14 cellular contexts compared by ENCODE assay signal in genomic region chr10:78757542-78757941, GRCh38.
DNase-seq lines count a peak whose midpoint lies in the region; ATAC-seq and TF ChIP-seq lines count a peak whose summit lies in the region.
"Had no signal": no experiment of that assay in that cellular context is flagged by ENCODE, and none has a peak within 500 bp of the region (broad histone marks: within the 10 kb centered on the region; RNA-seq: fewer than 3 reads in every experiment).

No MANE protein-coding gene starts in this region.

- H3K36me3 Mint-ChIP-seq in chondrocyte (ENCODE audit: low read depth) (no peaks in the 10 kb centered on the region), mesothelial cell of epicardium (no peaks in the 10 kb centered on the region)
- no peaks in the 10 kb centered on the region for H3K36me3 Mint-ChIP-seq in effector memory CD8-positive, alpha-beta T cell (ENCODE audit: insufficient read depth)
- H3K36me3 Mint-ChIP-seq: CD8-positive, alpha-beta T cell had no signal

- H3K9me3 Mint-ChIP-seq in chondrocyte (ENCODE audit: low read depth) (no peaks in the 10 kb centered on the region), mesothelial cell of epicardium (no peaks in the 10 kb centered on the region)
- H3K9me3 Mint-ChIP-seq in effector memory CD8-positive, alpha-beta T cell, result no peaks in the 10 kb centered on the region
- H3K9me3 Mint-ChIP-seq: activated T-cell treated with anti-CD3 and anti-CD28 coated beads, Interleukin-2, amount 50 U/mL, for 24 hours; CD8-positive, alpha-beta T cell; stimulated activated naive CD8-positive, alpha-beta T cell treated with anti-CD3 and anti-CD28 coated beads, Interleukin-15, Interleukin-2, amounts not matched to agents 100 ng/mL and 50 ng/mL, for 24 hours had no signal

- DNase-seq in HT1080 (ENCODE audit: low read depth) (peak; percentile 90), chondrocyte (ENCODE audit: low spot score) (no peak), mesothelial cell of epicardium (ENCODE audit: low spot score in 2 of 2, unreplicated experiment in 2 of 2) (no peak), occipital lobe (lab: John Stamatoyannopoulos, UW) (no peak), left lung (no peak)
- no peak for DNase-seq in effector memory CD8-positive, alpha-beta T cell
- DNase-seq: activated T-cell treated with anti-CD3 and anti-CD28 coated beads, Interleukin-2, amount 50 U/mL, for 24 hours; NCI-H524; stimulated activated CD4-positive, alpha-beta T cell treated with anti-CD3 and anti-CD28 coated beads, Interleukin-12 subunit alpha, Interleukin-12 subunit beta, amount 100 ng/mL, for 4 hours had no signal

- H2AFZ ChIP-seq in ACC112 (ENCODE audit: low read length, unreplicated experiment), result no peak overlapping the region

- H3K4me1 Mint-ChIP-seq in chondrocyte (ENCODE audit: low read depth) (peaks cover 41% of the 10 kb centered on the region), mesothelial cell of epicardium (peaks cover 43% of the 10 kb centered on the region)
- no peaks in the 10 kb centered on the region for H3K4me1 Mint-ChIP-seq in effector memory CD8-positive, alpha-beta T cell (ENCODE audit: low read depth in 2 of 2)

- H3K36me3 ChIP-seq in ACC112 (ENCODE audit: insufficient read depth, low read length) (no peaks in the 10 kb centered on the region), left lung (no peaks in the 10 kb centered on the region)
- H3K36me3 ChIP-seq: HAP-1 had no signal

- H3K79me2 ChIP-seq in ACC112 (ENCODE audit: control insufficient read depth, insufficient read depth, low read length, unreplicated experiment), result no peaks in the 10 kb centered on the region

- H3K27me3 ChIP-seq in ACC112 (ENCODE audit: insufficient read depth, low read length), result no peaks in the 10 kb centered on the region; the same call in 1 of the 2 replicates
- peaks cover 0 to 12% of the 10 kb centered on the region in 2 donors for H3K27me3 ChIP-seq in left lung

- no peak for ATAC-seq in effector memory CD8-positive, alpha-beta T cell (replicated peaks)
- ATAC-seq in left lung, result no peak
- ATAC-seq in HG03175 (IDR thresholded peaks at IDR 0.05; ENCODE audit: unreplicated experiment), result no peak
- ATAC-seq: CD8-positive, alpha-beta T cell had no signal

- H3K4me3 ChIP-seq in ACC112 (ENCODE audit: low read depth, low read length) (no peak overlapping the region), left lung (no peak overlapping the region)
- H3K4me3 ChIP-seq: HAP-1 had no signal

- TF ChIP-seq CTCF in chondrocyte (IDR thresholded peaks at IDR 0.05) (no peak), mesothelial cell of epicardium (IDR thresholded peaks at IDR 0.05; ENCODE audit: unreplicated experiment) (no peak), left lung (IDR thresholded peaks at IDR 0.05) (no peak)

- H3K27me3 Mint-ChIP-seq in chondrocyte (ENCODE audit: low read depth) (peaks cover 1% of the 10 kb centered on the region), mesothelial cell of epicardium (ENCODE audit: low read depth) (no peaks in the 10 kb centered on the region)
- H3K27me3 Mint-ChIP-seq in effector memory CD8-positive, alpha-beta T cell, result peaks cover 22 to 53% of the 10 kb centered on the region in 2 donors

- peak overlapping the region; percentile 67 for H3K27ac ChIP-seq in ACC112 (ENCODE audit: low read depth, low read length)
- H3K27ac ChIP-seq in left lung, result peak overlapping the region in 1 of 2 donors; percentile 82

- intact Hi-C loops in left lung (cut with DNase I), result no loop called here

- H3K4me1 ChIP-seq in ACC112 (ENCODE audit: control insufficient read depth, insufficient read depth, low read length, unreplicated experiment), result peaks cover 25% of the 10 kb centered on the region
- H3K4me1 ChIP-seq in left lung, result peaks cover 8 to 32% of the 10 kb centered on the region in 2 donors

- H3K9me3 ChIP-seq in left lung, result no peaks in the 10 kb centered on the region
- H3K9me3 ChIP-seq: HAP-1 had no signal

- H3K27ac Mint-ChIP-seq in chondrocyte (ENCODE audit: unreplicated experiment) (peak overlapping the region; percentile 99), mesothelial cell of epicardium (peak overlapping the region; percentile 63)
- no peak overlapping the region for H3K27ac Mint-ChIP-seq in effector memory CD8-positive, alpha-beta T cell
- H3K27ac Mint-ChIP-seq: CD8-positive, alpha-beta T cell had no signal

- H3K4me3 Mint-ChIP-seq in chondrocyte (ENCODE audit: unreplicated experiment), result no peak overlapping the region
- H3K4me3 Mint-ChIP-seq in mesothelial cell of epicardium, result no peak overlapping the region
- H3K4me3 Mint-ChIP-seq in effector memory CD8-positive, alpha-beta T cell, result no peak overlapping the region
- H3K4me3 Mint-ChIP-seq: activated T-cell treated with anti-CD3 and anti-CD28 coated beads, Interleukin-2, amount 50 U/mL, for 24 hours; CD8-positive, alpha-beta T cell; stimulated activated naive CD8-positive, alpha-beta T cell treated with anti-CD3 and anti-CD28 coated beads, Interleukin-15, Interleukin-2, amounts not matched to agents 100 ng/mL and 50 ng/mL, for 24 hours had no signal

Comparison
In these comparisons a context has a peak if more than half of its experiments do, and no peak if none do; other contexts are left out.
1. H3K27ac Mint-ChIP-seq: peak in chondrocyte (single experiment) and mesothelial cell of epicardium (single experiment); none in effector memory CD8-positive, alpha-beta T cell (0 of 2).